Comparison of ENCODE assay signal across 12 cellular contexts in the genomic region with DNA sequence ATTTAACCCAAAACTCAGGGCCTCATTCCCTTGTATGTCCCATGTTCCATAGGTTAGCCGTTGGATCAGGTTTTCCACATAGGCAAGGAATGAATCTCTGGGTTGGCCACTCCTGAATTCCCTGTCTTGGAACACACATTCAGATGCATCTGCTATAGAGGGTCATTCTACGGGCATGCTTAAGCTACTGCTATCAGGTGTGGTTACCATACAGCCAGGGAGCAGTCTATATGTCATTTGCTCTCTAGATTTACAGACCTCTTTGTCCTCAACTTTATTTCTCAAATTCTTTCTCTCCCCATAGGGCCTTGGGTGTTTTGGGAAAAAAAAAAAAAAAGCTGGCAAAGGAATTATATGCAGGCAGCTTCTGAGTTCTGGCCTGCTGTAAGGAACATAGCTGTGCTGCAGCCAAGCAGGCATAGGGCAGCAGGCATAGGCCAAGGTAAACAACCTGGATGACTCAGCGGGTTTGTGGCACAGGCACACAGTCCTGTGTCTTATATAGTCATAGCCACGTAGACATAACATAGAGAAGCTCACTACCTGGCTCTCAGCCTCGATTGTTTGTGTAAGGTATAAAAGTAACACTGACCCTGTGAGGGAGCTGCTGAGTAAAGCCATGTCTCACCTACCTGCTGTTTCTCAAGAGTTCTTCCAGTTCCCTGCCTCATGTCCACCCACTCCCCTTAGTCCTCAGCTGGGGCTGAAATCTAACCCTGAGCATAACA.
DNase-seq lines count a peak whose midpoint lies in the region; ATAC-seq and TF ChIP-seq lines count a peak whose summit lies in the region.
"Had no signal": no experiment of that assay in that cellular context is flagged by ENCODE, and none has a peak within 500 bp of the region (broad histone marks: within the 10 kb centered on the region; RNA-seq: fewer than 3 reads in every experiment).

No MANE protein-coding gene starts in this region.

- POLR2A ChIA-PET in CD4-positive, alpha-beta memory T cell (lab: Charles Lee; ENCODE audit: partially characterized antibody): no interaction called here

- CTCF ChIA-PET in CD4-positive, alpha-beta memory T cell (lab: Charles Lee; ENCODE audit: partially characterized antibody): interaction anchor here (1.2 to 2.8 kb wide), 4 partner anchors 9 to 45 kb away, joined by 3 to 16 read pairs (median 6); no protein-coding TSS in a partner anchor

- DNase-seq in NCI-H2196 (lab: John Stamatoyannopoulos, UW; ENCODE audit: unreplicated experiment) (peak; percentile 50), choroid plexus epithelial cell (ENCODE audit: low read depth) (peak; percentile 68), 8988T (no peak)
- DNase-seq in CD4-positive, alpha-beta memory T cell: no peak
- DNase-seq: activated CD4-positive, CD25-positive, alpha-beta regulatory T cell treated with anti-CD3 and anti-CD28 coated beads, Interleukin-2, amount 50 U/mL, for 72 hours; NCI-H1436 treated with DMSO at 0.1 percent for 48 hours; trophoblast cell had no signal

- peaks cover 0 to 3% (median 2%) of the 10 kb centered on the region in 4 donors for H3K9me3 ChIP-seq in liver (ENCODE audit: control insufficient read depth in 4 of 4, low read length in 3 of 4)
- H3K9me3 ChIP-seq in CD4-positive, alpha-beta memory T cell (ENCODE audit: control insufficient read depth in 1 of 2, low read length in 2 of 2): no peaks in the 10 kb centered on the region
- H3K9me3 ChIP-seq: SJSA1 had no signal

- 49% methylated on average over 5 of the region's 5 CpGs for WGBS in liver

- intact Hi-C loops in CD4-positive, alpha-beta memory T cell (cut with micrococcal nuclease): no loop called here

- no peak for ATAC-seq in stimulated activated memory B cell treated with anti-CD40 and anti-IgM and Interleukin-4, amounts not matched to agents 10 μg/mL and 1 μg/mL and 100 μg/mL, for 72 hours
- ATAC-seq in GM19467 (IDR thresholded peaks at IDR 0.05; ENCODE audit: unreplicated experiment): no peak

- H3K4me1 Mint-ChIP-seq in stimulated activated memory B cell treated with anti-CD40 and anti-IgM and Interleukin-4, amounts not matched to agents 10 μg/mL and 1 μg/mL and 100 μg/mL, for 72 hours: no peaks in the 10 kb centered on the region
- no peaks in the 10 kb centered on the region for H3K4me1 Mint-ChIP-seq in CD4-positive, alpha-beta memory T cell

- peaks cover 3 to 35% (median 17%) of the 10 kb centered on the region in 4 donors for H3K4me1 ChIP-seq in liver (ENCODE audit: control insufficient read depth in 4 of 4, insufficient read depth in 4 of 4, low read length in 3 of 4)
- H3K4me1 ChIP-seq in CD4-positive, alpha-beta memory T cell (ENCODE audit: insufficient read depth, low read length): no peaks in the 10 kb centered on the region
- H3K4me1 ChIP-seq: SJSA1 had no signal

- H3K27ac ChIP-seq in 22Rv1 (peak overlapping the region; percentile 86), liver (ENCODE audit: low read depth in 1 of 2, low read length in 2 of 2) (peak overlapping the region; percentile 79 to 90)
- H3K27ac ChIP-seq in CD4-positive, alpha-beta memory T cell (ENCODE audit: low read depth, low read length): no peak overlapping the region
- H3K27ac ChIP-seq: SJSA1 had no signal

- peaks cover 0 to 4% (median 0%) of the 10 kb centered on the region in 4 donors for H3K36me3 ChIP-seq in liver (ENCODE audit: control insufficient read depth in 4 of 4, insufficient read depth in 3 of 4, low read depth in 1 of 4, low read length in 3 of 4)
- H3K36me3 ChIP-seq in CD4-positive, alpha-beta memory T cell (ENCODE audit: insufficient read depth, low read length): no peaks in the 10 kb centered on the region
- H3K36me3 ChIP-seq: SJSA1 had no signal

- peaks cover 10% of the 10 kb centered on the region for H3K9me3 Mint-ChIP-seq in stimulated activated memory B cell treated with anti-CD40 and anti-IgM and Interleukin-4, amounts not matched to agents 10 μg/mL and 1 μg/mL and 100 μg/mL, for 72 hours
- peaks cover 0 to 25% (median 17%) of the 10 kb centered on the region in 8 donors for H3K9me3 Mint-ChIP-seq in CD4-positive, alpha-beta memory T cell

- H3K27me3 ChIP-seq in liver (ENCODE audit: control insufficient read depth in 4 of 4, insufficient read depth in 4 of 4, low read length in 3 of 4): no peaks in the 10 kb centered on the region
- H3K27me3 ChIP-seq in CD4-positive, alpha-beta memory T cell (ENCODE audit: insufficient read depth, low read length): no peaks in the 10 kb centered on the region
- H3K27me3 ChIP-seq: SJSA1 had no signal

- H3K27ac Mint-ChIP-seq in stimulated activated memory B cell treated with anti-CD40 and anti-IgM and Interleukin-4, amounts not matched to agents 10 μg/mL and 1 μg/mL and 100 μg/mL, for 72 hours: no peak overlapping the region
- H3K27ac Mint-ChIP-seq in CD4-positive, alpha-beta memory T cell: peak overlapping the region in 1 of 7 donors; percentile 44

- TF ChIP-seq RAD21 in liver (IDR thresholded peaks at IDR 0.05): peak in 1 of 2 donors; percentile 10

- TF ChIP-seq CTCF in 22Rv1 (IDR thresholded peaks at IDR 0.05): peak; percentile 26
- TF ChIP-seq CTCF in choroid plexus epithelial cell (conservative IDR thresholded peaks at IDR 0.05; ENCODE audit: low read depth, low read length): peak; percentile 6
- no peak for TF ChIP-seq CTCF in liver (IDR thresholded peaks at IDR 0.05; ENCODE audit: low read depth, low read length, missing input control)

- H3K27me3 Mint-ChIP-seq in stimulated activated memory B cell treated with anti-CD40 and anti-IgM and Interleukin-4, amounts not matched to agents 10 μg/mL and 1 μg/mL and 100 μg/mL, for 72 hours: no peaks in the 10 kb centered on the region
- H3K27me3 Mint-ChIP-seq in CD4-positive, alpha-beta memory T cell: no peaks in the 10 kb centered on the region

- peak overlapping the region in 1 of 2 donors; percentile 64 for H3K9ac ChIP-seq in liver (ENCODE audit: low read depth in 1 of 2, low read length in 2 of 2)

- H3K36me3 Mint-ChIP-seq in stimulated activated memory B cell treated with anti-CD40 and anti-IgM and Interleukin-4, amounts not matched to agents 10 μg/mL and 1 μg/mL and 100 μg/mL, for 72 hours: peaks cover 28% of the 10 kb centered on the region
- H3K36me3 Mint-ChIP-seq in CD4-positive, alpha-beta memory T cell: peaks cover 20 to 37% of the 10 kb centered on the region in 2 donors

- no peak overlapping the region for H3K4me3 Mint-ChIP-seq in stimulated activated memory B cell treated with anti-CD40 and anti-IgM and Interleukin-4, amounts not matched to agents 10 μg/mL and 1 μg/mL and 100 μg/mL, for 72 hours
- no peak overlapping the region for H3K4me3 Mint-ChIP-seq in CD4-positive, alpha-beta memory T cell

- H3K4me3 ChIP-seq in choroid plexus epithelial cell (ENCODE audit: low read depth, low read length) (no peak overlapping the region), liver (ENCODE audit: low read depth in 1 of 3, low read length in 3 of 3) (no peak overlapping the region)
- no peak overlapping the region for H3K4me3 ChIP-seq in CD4-positive, alpha-beta memory T cell (ENCODE audit: low read length in 2 of 2)
- H3K4me3 ChIP-seq: SJSA1 had no signal

TF ChIP-seq in liver, 16 proteins besides CTCF, POLR2A, EP300 and RAD21 (continues in another document):
- TF ChIP-seq HNF4A (conservative IDR thresholded peaks at IDR 0.05) (peak; percentile 73 to 80), NR2F2 (IDR thresholded peaks at IDR 0.05) (no peak), RXRA (IDR thresholded peaks at IDR 0.05) (peak; percentile 45 to 73), SP1 (IDR thresholded peaks at IDR 0.05) (peak; percentile 62), GABPA (IDR thresholded peaks at IDR 0.05 in 1 of 2, conservative IDR thresholded peaks at IDR 0.05 in 1 of 2) (no peak), FOXA2 (IDR thresholded peaks at IDR 0.05) (peak; percentile 97), FOXA1 (IDR thresholded peaks at IDR 0.05) (peak; percentile 91), TAF1 (conservative IDR thresholded peaks at IDR 0.05) (no peak), HNF4G (IDR thresholded peaks at IDR 0.05) (no peak)
- TF ChIP-seq, protein P1, sequence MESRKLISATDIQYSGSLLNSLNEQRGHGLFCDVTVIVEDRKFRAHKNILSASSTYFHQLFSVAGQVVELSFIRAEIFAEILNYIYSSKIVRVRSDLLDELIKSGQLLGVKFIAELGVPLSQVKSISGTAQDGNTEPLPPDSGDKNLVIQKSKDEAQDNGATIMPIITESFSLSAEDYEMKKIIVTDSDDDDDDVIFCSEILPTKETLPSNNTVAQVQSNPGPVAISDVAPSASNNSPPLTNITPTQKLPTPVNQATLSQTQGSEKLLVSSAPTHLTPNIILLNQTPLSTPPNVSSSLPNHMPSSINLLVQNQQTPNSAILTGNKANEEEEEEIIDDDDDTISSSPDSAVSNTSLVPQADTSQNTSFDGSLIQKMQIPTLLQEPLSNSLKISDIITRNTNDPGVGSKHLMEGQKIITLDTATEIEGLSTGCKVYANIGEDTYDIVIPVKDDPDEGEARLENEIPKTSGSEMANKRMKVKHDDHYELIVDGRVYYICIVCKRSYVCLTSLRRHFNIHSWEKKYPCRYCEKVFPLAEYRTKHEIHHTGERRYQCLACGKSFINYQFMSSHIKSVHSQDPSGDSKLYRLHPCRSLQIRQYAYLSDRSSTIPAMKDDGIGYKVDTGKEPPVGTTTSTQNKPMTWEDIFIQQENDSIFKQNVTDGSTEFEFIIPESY (IDR thresholded peaks at IDR 0.05): peak; percentile 2
- TF ChIP-seq, protein P2, sequence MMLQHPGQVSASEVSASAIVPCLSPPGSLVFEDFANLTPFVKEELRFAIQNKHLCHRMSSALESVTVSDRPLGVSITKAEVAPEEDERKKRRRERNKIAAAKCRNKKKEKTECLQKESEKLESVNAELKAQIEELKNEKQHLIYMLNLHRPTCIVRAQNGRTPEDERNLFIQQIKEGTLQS (IDR thresholded peaks at IDR 0.05): peak; percentile 78

Comparison
In these comparisons a context has a peak if more than half of its experiments do, and no peak if none do; other contexts are left out.
1. DNase-seq: peak in NCI-H2196 (single experiment) and choroid plexus epithelial cell (single experiment); none in 8988T (single experiment) and CD4-positive, alpha-beta memory T cell (0 of 5).